Comparison of ENCODE assay signal across 8 cellular contexts in the genomic region with DNA sequence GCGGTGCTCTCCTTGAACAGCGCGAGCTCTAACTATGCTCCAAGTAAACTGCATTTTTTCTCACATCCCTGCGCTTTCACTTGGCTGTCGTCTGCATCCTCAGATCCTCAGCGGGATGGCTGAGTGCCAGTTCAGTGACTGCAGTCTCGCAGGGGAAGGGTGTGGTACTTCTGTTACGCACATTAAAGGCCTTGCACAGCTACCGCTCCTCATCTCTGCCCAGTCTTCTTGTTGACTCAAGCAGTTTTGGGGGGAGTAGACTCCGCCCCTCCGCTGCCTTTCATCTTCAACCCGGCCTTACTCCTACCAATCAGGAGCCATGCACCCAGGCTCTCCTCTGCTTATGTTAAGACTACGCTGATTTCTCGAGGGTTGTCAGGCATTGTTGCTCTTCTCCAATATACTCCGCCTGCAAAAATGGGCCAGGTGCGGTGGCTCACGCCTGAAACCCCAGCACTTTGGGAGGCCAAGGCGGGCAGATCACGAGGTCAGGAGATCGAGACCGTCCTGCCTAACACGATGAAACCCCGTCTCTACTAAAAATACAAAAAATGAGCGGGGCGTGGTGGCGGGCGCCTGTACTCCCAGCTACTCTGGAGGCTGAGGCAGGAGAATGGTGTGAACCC. TPM values are rescaled to one million over a fixed set of nuclear protein-coding genes. Genes with fewer than 3 reads are reported as not detected.
DNase-seq lines count a peak whose midpoint lies in the region; ATAC-seq and TF ChIP-seq lines count a peak whose summit lies in the region.

No MANE protein-coding gene starts in this region.

- no peaks in the 10 kb centered on the region for H3K9me3 Mint-ChIP-seq in Caco-2 (ENCODE audit: unreplicated experiment)

- TF ChIP-seq CTCF in Caco-2 (IDR thresholded peaks at IDR 0.05; ENCODE audit: insufficient read depth in 1 of 2, low read depth in 1 of 2, low read length in 1 of 2, severe bottlenecking in 1 of 2, unreplicated experiment in 1 of 2): no peak
- TF ChIP-seq CTCF in sigmoid colon (IDR thresholded peaks at IDR 0.05): no peak

- TF ChIP-seq EP300 in sigmoid colon (IDR thresholded peaks at IDR 0.05): no peak

- no peak overlapping the region for H3K4me3 ChIP-seq in Caco-2 (ENCODE audit: low read depth, low read length)
- H3K4me3 ChIP-seq in sigmoid colon: peak overlapping the region in 1 of 4 donors; percentile 18

- WGBS in sigmoid colon, 2 donors: 20 to 61% methylated on average over 27 of the region's 27 CpGs

- BruUV-seq in Caco-2 (replicated peaks; lab: Mats Ljungman, UMichigan): no TSS peak

- H3K4me3 Mint-ChIP-seq in Caco-2 (ENCODE audit: unreplicated experiment): peak overlapping the region; percentile 94

- peaks cover 70% of the 10 kb centered on the region for H3K36me3 Mint-ChIP-seq in Caco-2 (ENCODE audit: insufficient read depth, unreplicated experiment)

- peak overlapping the region; percentile 98 for H3K27ac Mint-ChIP-seq in Caco-2 (ENCODE audit: unreplicated experiment)

- no peaks in the 10 kb centered on the region for H3K4me1 ChIP-seq in Caco-2
- peaks cover 0 to 45% (median 36%) of the 10 kb centered on the region in 4 donors for H3K4me1 ChIP-seq in sigmoid colon

- H3K9me3 ChIP-seq in Caco-2 (no peaks in the 10 kb centered on the region), sigmoid colon (no peaks in the 10 kb centered on the region)

- POLR2A ChIA-PET in Caco-2 (lab: Charles Lee): interaction anchor here (0.7 kb wide), 1 partner anchor 137 kb away, joined by 4 read pairs; no protein-coding TSS in a partner anchor

- peak overlapping the region; percentile 85 to 94 (median 94) for H3K27ac ChIP-seq in sigmoid colon

- peaks cover 30% of the 10 kb centered on the region for H3K4me1 Mint-ChIP-seq in Caco-2 (ENCODE audit: low read depth, unreplicated experiment)

- DNase-seq in Caco-2: no peak
- DNase-seq in NCI-H748 (lab: John Stamatoyannopoulos, UW; ENCODE audit: unreplicated experiment): peak; percentile 78
- peak; percentile 68 to 84 for DNase-seq in activated T-helper 1 cell treated with anti-CD3 and anti-CD28 coated beads, Interleukin-2, amount 50 U/mL, for 16 hours (ENCODE audit: low read depth in 1 of 2, low spot score in 1 of 2)
- peak; percentile 94 for DNase-seq in Right ventricle myocardium inferior (ENCODE audit: missing footprints)
- peak; percentile 96 for DNase-seq in sigmoid colon
- DNase-seq in ecto neural progenitor cell (ENCODE audit: low spot score): no peak

- H3K36me3 ChIP-seq in Caco-2 (ENCODE audit: control insufficient read depth, insufficient read depth, low read length) (no peaks in the 10 kb centered on the region; the same call in 1 of the 2 replicates), sigmoid colon (peaks cover 5 to 39% (median 35%) of the 10 kb centered on the region in 4 donors)

- no peaks in the 10 kb centered on the region for H3K27me3 ChIP-seq in Caco-2 (replicated peaks; ENCODE audit: control insufficient read depth, insufficient read depth, low read length)
- no peaks in the 10 kb centered on the region for H3K27me3 ChIP-seq in sigmoid colon

- TF ChIP-seq POLR2A in sigmoid colon (IDR thresholded peaks at IDR 0.05): no peak

- CTCF ChIA-PET in Caco-2 (lab: Charles Lee): interaction anchor here (2.0 kb wide), 1 partner anchor 25 kb away, joined by 21 read pairs; a partner anchor contains a TSS

- intact Hi-C loops in Caco-2 (cut with micrococcal nuclease; ENCODE audit: unreplicated experiment) (no loop called here), Right ventricle myocardium inferior (cut with DNase I) (no loop called here), sigmoid colon (cut with DNase I) (no loop called here)

- ATAC-seq in Right ventricle myocardium inferior (peak; percentile 43), HG03439 (IDR thresholded peaks at IDR 0.05; ENCODE audit: unreplicated experiment) (no peak), GM21619 (IDR thresholded peaks at IDR 0.05; ENCODE audit: unreplicated experiment) (no peak)

- peaks cover 4% of the 10 kb centered on the region for H3K27me3 Mint-ChIP-seq in Caco-2 (ENCODE audit: insufficient read depth, unreplicated experiment)

RNA-seq across cellular contexts. Expression of a gene that starts 10.0 kb away (rescaled TPM):
- total RNA-seq in Caco-2 (2022): 316 and 326 TPM in 2 replicates
- total RNA-seq in Right ventricle myocardium inferior: 863 TPM
- 100 to 1,000 TPM; 303 to 480 (median 367) TPM for total RNA-seq in sigmoid colon
- polyA plus RNA-seq in sigmoid colon: 100 to 1,000 TPM; 481 to 726 (median 592) TPM

RNA-seq across cellular contexts. Expression of a gene that starts 10.3 kb away (rescaled TPM):
- total RNA-seq in Caco-2 (2022) (27.9 and 28.8 TPM in 2 replicates), Right ventricle myocardium inferior (26.7 TPM), sigmoid colon (10 to 100 TPM; 19.6 to 25.5 (median 21.8) TPM)
- polyA plus RNA-seq in sigmoid colon: 10 to 100 TPM; 12.5 to 24.0 (median 13.8) TPM

RNA-seq across cellular contexts. Expression of a gene that starts 24.3 kb away (rescaled TPM):
- total RNA-seq in Caco-2 (2022) (61.0 and 61.8 TPM in 2 replicates), Right ventricle myocardium inferior (51.4 TPM), sigmoid colon (100 to 1,000 TPM in 1 of 4 donors, 10 to 100 TPM in 3; 46.3 to 104 (median 62.5) TPM)
- 10 to 100 TPM; 36.6 to 56.9 (median 53.0) TPM for polyA plus RNA-seq in sigmoid colon

RNA-seq across cellular contexts. Expression of a gene that starts 49.3 kb away (rescaled TPM):
- total RNA-seq in Caco-2 (2022) (30.9 and 31.6 TPM in 2 replicates), Right ventricle myocardium inferior (22.1 TPM), sigmoid colon (10 to 100 TPM in 3 of 4 donors, 1 to 10 TPM in 1; 9.3 to 16.9 (median 10.3) TPM)
- polyA plus RNA-seq in sigmoid colon: 1 to 10 TPM; 2.4 to 3.7 (median 3.0) TPM

RNA-seq across cellular contexts. Expression of a gene that starts 51.0 kb away (rescaled TPM):
- total RNA-seq in Caco-2 (2022) (27.7 and 33.8 TPM in 2 replicates), Right ventricle myocardium inferior (7.1 TPM), sigmoid colon (10 to 100 TPM in 1 of 4 donors, 1 to 10 TPM in 3; 2.6 to 15.0 (median 6.4) TPM)
- 10 to 100 TPM in 2 of 3 donors, 1 to 10 TPM in 1; 6.6 to 31.1 (median 13.4) TPM for polyA plus RNA-seq in sigmoid colon

Comparison
In these comparisons a context has a peak if more than half of its experiments do, and no peak if none do; other contexts are left out.
1. DNase-seq: peak in NCI-H748 (single experiment), activated T-helper 1 cell treated with anti-CD3 and anti-CD28 coated beads, Interleukin-2, amount 50 U/mL, for 16 hours (2 of 2), Right ventricle myocardium inferior (single experiment) and sigmoid colon (single experiment); none in Caco-2 (0 of 2) and ecto neural progenitor cell (single experiment).